Comparison of ENCODE assay signal across 19 cellular contexts in genomic region chr4:188246488-188246887, GRCh38.
DNase-seq lines count a peak whose midpoint lies in the region; ATAC-seq and TF ChIP-seq lines count a peak whose summit lies in the region.
"Had no signal": no experiment of that assay in that cellular context is flagged by ENCODE, and none has a peak within 500 bp of the region (broad histone marks: within the 10 kb centered on the region; RNA-seq: fewer than 3 reads in every experiment).

No MANE protein-coding gene starts in this region.

- in situ Hi-C loops in SK-MEL-5 (cut with HindIII; ENCODE audit: low pct_unique_long_range_greater_than_20kb, low sequenced_read_pairs) = no loop called here

- DNase-seq in D341Med (ENCODE audit: low spot score) (peak; percentile 36), HFFc6 (no peak), SK-MEL-5 (ENCODE audit: low read depth, low spot score) (peak; percentile 52), iPS-NIHi11 (ENCODE audit: low spot score) (peak; percentile 49), SKM-1 treated with dmso at 0.1 percent for 144 hours (lab: John Stamatoyannopoulos, UW; ENCODE audit: unreplicated experiment) (no peak)
- DNase-seq in CD8-positive, alpha-beta memory T cell = no peak
- DNase-seq: activated B cell treated with CpG ODN at 0.5 μM for 24 hours; activated naive CD8-positive, alpha-beta T cell treated with anti-CD3 and anti-CD28 coated beads, Interleukin-2, amount 50 U/mL, for 24 hours; effector CD8-positive, alpha-beta T cell; hippocampal formation; left lung; mucosa of descending colon; NCI-H446 treated with DMSO at 0.1 percent for 48 hours; stimulated activated CD4-positive, alpha-beta T cell treated with anti-CD3 and anti-CD28 coated beads, Interleukin-4, amount 100 ng/mL, for 4 hours; T-helper 1 cell had no signal

- peaks cover 24% of the 10 kb centered on the region; the same call in 1 of the 2 replicates for H3K9me3 Mint-ChIP-seq in HFFc6
- H3K9me3 Mint-ChIP-seq in CD8-positive, alpha-beta memory T cell = peaks cover 2 to 26% (median 12%) of the 10 kb centered on the region in 5 donors

- H3K27ac ChIP-seq in CD8-positive, alpha-beta memory T cell (ENCODE audit: low read depth, low read length) = no peak overlapping the region
- H3K27ac ChIP-seq: left lung had no signal

- H3K4me1 ChIP-seq in CD8-positive, alpha-beta memory T cell (ENCODE audit: insufficient read depth, low read length) = no peaks in the 10 kb centered on the region
- H3K4me1 ChIP-seq: left lung had no signal

- H3K4me3 Mint-ChIP-seq in HFFc6 = no peak overlapping the region
- no peak overlapping the region for H3K4me3 Mint-ChIP-seq in CD8-positive, alpha-beta memory T cell
- H3K4me3 Mint-ChIP-seq: activated B cell treated with CpG ODN at 0.5 μM for 24 hours; activated naive CD8-positive, alpha-beta T cell treated with anti-CD3 and anti-CD28 coated beads, Interleukin-2, amount 50 U/mL, for 24 hours; activated T-helper 1 cell treated with anti-CD3 and anti-CD28 coated beads, Interleukin-12 subunit alpha, Interleukin-12 subunit beta, Interleukin-2, Interleukin-4 antibody, amounts not matched to agents 30 ng/mL and 10 ng/mL and 1 ng/mL, durations not matched to agents 14 hours and 24 hours and 36 hours had no signal

- POLR2A ChIA-PET in CD8-positive, alpha-beta memory T cell (lab: Charles Lee) = no interaction called here

- H3K36me3 ChIP-seq in CD8-positive, alpha-beta memory T cell (ENCODE audit: insufficient read depth, low read length) = no peaks in the 10 kb centered on the region
- H3K36me3 ChIP-seq: left lung had no signal

- no peaks in the 10 kb centered on the region for H3K9me3 ChIP-seq in CD8-positive, alpha-beta memory T cell (ENCODE audit: low read length)
- H3K9me3 ChIP-seq: left lung, mucosa of descending colon had no signal

- CTCF ChIA-PET in CD8-positive, alpha-beta memory T cell (lab: Charles Lee) = no interaction called here

- no peaks in the 10 kb centered on the region for H3K4me1 Mint-ChIP-seq in HFFc6 (ENCODE audit: low read depth)
- no peaks in the 10 kb centered on the region for H3K4me1 Mint-ChIP-seq in CD8-positive, alpha-beta memory T cell
- H3K4me1 Mint-ChIP-seq: activated B cell treated with CpG ODN at 0.5 μM for 24 hours; activated naive CD8-positive, alpha-beta T cell treated with anti-CD3 and anti-CD28 coated beads, Interleukin-2, amount 50 U/mL, for 24 hours had no signal

- no peak overlapping the region for H3K4me3 ChIP-seq in CD8-positive, alpha-beta memory T cell (ENCODE audit: low read length)
- H3K4me3 ChIP-seq: left lung, mucosa of descending colon had no signal

- H3K27me3 ChIP-seq in CD8-positive, alpha-beta memory T cell (ENCODE audit: insufficient read depth, low read length, poor library complexity, severe bottlenecking) = no peaks in the 10 kb centered on the region
- H3K27me3 ChIP-seq: left lung had no signal

- no peak overlapping the region for H3K27ac Mint-ChIP-seq in HFFc6
- H3K27ac Mint-ChIP-seq in CD8-positive, alpha-beta memory T cell = no peak overlapping the region
- H3K27ac Mint-ChIP-seq: activated B cell treated with CpG ODN at 0.5 μM for 24 hours; activated naive CD8-positive, alpha-beta T cell treated with anti-CD3 and anti-CD28 coated beads, Interleukin-2, amount 50 U/mL, for 24 hours; activated T-helper 1 cell treated with anti-CD3 and anti-CD28 coated beads, Interleukin-12 subunit alpha, Interleukin-12 subunit beta, Interleukin-2, Interleukin-4 antibody, amounts not matched to agents 30 ng/mL and 10 ng/mL and 1 ng/mL, durations not matched to agents 14 hours and 24 hours and 36 hours had no signal

- no peaks in the 10 kb centered on the region for H3K36me3 Mint-ChIP-seq in HFFc6 (ENCODE audit: low read depth)
- H3K36me3 Mint-ChIP-seq in CD8-positive, alpha-beta memory T cell = peaks cover 0 to 2% (median 0%) of the 10 kb centered on the region in 3 donors

- 0 out of 2 replicates have a peak, but pooled peaks have one; percentile 24 for TF ChIP-seq CTCF in HFFc6 (IDR thresholded peaks at IDR 0.05)

- ATAC-seq in GM21529 (IDR thresholded peaks at IDR 0.05; ENCODE audit: unreplicated experiment) (no peak), HG03520 (IDR thresholded peaks at IDR 0.05; ENCODE audit: unreplicated experiment) (no peak)
- ATAC-seq: activated naive CD8-positive, alpha-beta T cell treated with anti-CD3 and anti-CD28 coated beads, Interleukin-2, amount 50 U/mL, for 24 hours; left lung; mucosa of descending colon; Panc1 had no signal

- no peaks in the 10 kb centered on the region; the same call in 1 of the 2 replicates for H3K27me3 Mint-ChIP-seq in HFFc6 (ENCODE audit: insufficient read depth)
- no peaks in the 10 kb centered on the region for H3K27me3 Mint-ChIP-seq in CD8-positive, alpha-beta memory T cell
- H3K27me3 Mint-ChIP-seq: activated B cell treated with CpG ODN at 0.5 μM for 24 hours; activated naive CD8-positive, alpha-beta T cell treated with anti-CD3 and anti-CD28 coated beads, Interleukin-2, amount 50 U/mL, for 24 hours had no signal

Comparison
In these comparisons a context has a peak if more than half of its experiments do, and no peak if none do; other contexts are left out.
1. DNase-seq: peak in D341Med (single experiment), SK-MEL-5 (single experiment) and iPS-NIHi11 (single experiment); none in HFFc6 (single experiment), SKM-1 treated with dmso at 0.1 percent for 144 hours (single experiment) and CD8-positive, alpha-beta memory T cell (0 of 5).